Comparison of ENCODE assay signal across 10 cellular contexts in the genomic region with DNA sequence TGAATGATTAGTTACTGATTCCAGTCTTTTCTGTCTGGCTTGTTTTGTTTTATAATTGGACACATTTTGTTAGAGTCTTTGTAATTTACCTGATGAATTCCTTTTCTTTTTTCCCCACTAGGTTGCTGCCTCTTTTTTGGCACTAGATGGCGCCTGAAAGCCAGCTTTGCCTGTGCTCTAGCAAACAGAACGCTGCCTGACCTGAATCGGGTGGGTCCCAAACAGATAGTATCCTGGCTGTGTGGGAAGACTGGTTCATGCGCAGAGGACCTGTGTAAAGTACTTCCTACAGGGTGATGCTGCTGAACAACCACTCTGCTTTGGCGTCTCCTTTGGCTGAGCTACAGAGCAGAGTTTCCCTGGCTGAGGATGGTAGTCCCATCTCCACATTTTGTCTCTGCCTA.
DNase-seq lines count a peak whose midpoint lies in the region; ATAC-seq, FAIRE-seq and TF ChIP-seq lines count a peak whose summit lies in the region.
"Had no signal": no experiment of that assay in that cellular context is flagged by ENCODE, and none has a peak within 500 bp of the region (broad histone marks: within the 10 kb centered on the region; RNA-seq: fewer than 3 reads in every experiment).

No MANE protein-coding gene starts in this region.

- no peak for ATAC-seq in GM19023 (IDR thresholded peaks at IDR 0.05; ENCODE audit: unreplicated experiment)

- H3K4me3 ChIP-seq in BJ (ENCODE audit: low read depth, low read length): no peak overlapping the region

- peaks cover 0 to 4% (median 4%) of the 10 kb centered on the region in 3 donors for H3K27me3 Mint-ChIP-seq in immature natural killer cell (ENCODE audit: low read depth in 3 of 3)
- H3K27me3 Mint-ChIP-seq: IgD-negative memory B cell had no signal

- H3K27ac Mint-ChIP-seq in immature natural killer cell: peak overlapping the region in 4 of 6 donors; percentile 7 to 55 (median 36)
- H3K27ac Mint-ChIP-seq: IgD-negative memory B cell, memory B cell had no signal

- TF ChIP-seq CTCF in BJ (IDR thresholded peaks at IDR 0.05; ENCODE audit: insufficient read depth, low read depth, low read length): peak; percentile 36

- no peaks in the 10 kb centered on the region for H3K27me3 ChIP-seq in BJ (ENCODE audit: control insufficient read depth, insufficient read depth, low read length)

- peak; percentile 61 for FAIRE-seq in GM12892 (lab: Jason Lieb, UNC)

- no peak overlapping the region for H3K4me3 Mint-ChIP-seq in immature natural killer cell
- H3K4me3 Mint-ChIP-seq: IgD-negative memory B cell, memory B cell had no signal

- peaks cover 7 to 16% of the 10 kb centered on the region in 2 donors for H3K4me1 Mint-ChIP-seq in immature natural killer cell
- H3K4me1 Mint-ChIP-seq: memory B cell had no signal

- TF ChIP-seq POLR2A in GM12892 (IDR thresholded peaks at IDR 0.05; ENCODE audit: low read depth, low read length): no peak

- H3K36me3 ChIP-seq in BJ (ENCODE audit: control insufficient read depth, insufficient read depth, low read length): no peaks in the 10 kb centered on the region

- H3K36me3 Mint-ChIP-seq in immature natural killer cell: peaks cover 24 to 61% (median 44%) of the 10 kb centered on the region in 3 donors
- H3K36me3 Mint-ChIP-seq: IgD-negative memory B cell had no signal

- POLR2A ChIA-PET in BJ (lab: Charles Lee): no interaction called here

- peaks cover 13 to 51% (median 44%) of the 10 kb centered on the region in 6 donors for H3K9me3 Mint-ChIP-seq in immature natural killer cell

- DNase-seq in BJ (ENCODE audit: low read depth) (no peak), GM12892 (ENCODE audit: insufficient read length) (no peak), MV-4-11 (lab: John Stamatoyannopoulos, UW) (peak; percentile 49), immature natural killer cell (peak in 2 of 3 donors; percentile 16), ureter (ENCODE audit: low spot score) (no peak), T-helper 9 cell (no peak)
- DNase-seq in activated CD8-positive, alpha-beta memory T cell treated with anti-CD3 and anti-CD28 coated beads for 24 hours: peak; percentile 57

- CTCF ChIA-PET in BJ (lab: Yijun Ruan, JAX): no interaction called here

Comparison
In these comparisons a context has a peak if more than half of its experiments do, and no peak if none do; other contexts are left out.
1. DNase-seq: peak in MV-4-11 (single experiment), activated CD8-positive, alpha-beta memory T cell treated with anti-CD3 and anti-CD28 coated beads for 24 hours (single experiment) and immature natural killer cell (2 of 3); none in BJ (single experiment), GM12892 (single experiment), ureter (single experiment) and T-helper 9 cell (single experiment).